ENCODE assay signal across 30 cellular contexts in the genomic region with DNA sequence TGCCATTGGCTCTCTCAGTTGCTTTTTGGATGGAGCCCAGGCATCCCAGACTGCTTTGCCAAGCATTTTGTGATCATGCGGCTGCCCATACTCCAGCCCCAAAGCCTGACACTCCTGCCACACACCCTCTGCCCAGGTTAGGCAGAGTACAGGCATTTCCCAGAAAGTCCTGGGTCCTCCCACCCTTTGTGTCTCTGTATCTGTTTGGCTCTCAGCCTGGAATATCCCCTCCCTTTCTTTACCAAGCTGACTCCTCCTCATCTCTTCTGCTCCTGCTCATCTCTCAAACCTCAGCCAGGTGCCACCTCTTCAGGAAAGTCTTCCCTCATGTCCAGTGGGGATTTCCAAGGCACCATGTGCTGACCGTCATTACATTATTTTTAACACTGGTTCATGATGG. TPM values are rescaled to one million over a fixed set of nuclear protein-coding genes. Genes with fewer than 3 reads are reported as not detected.
"Had no signal": no experiment of that assay in that cellular context is flagged by ENCODE, and none has a peak within 500 bp of the region (broad histone marks: within the 10 kb centered on the region; RNA-seq: fewer than 3 reads in every experiment).

No MANE protein-coding gene starts in this region.

- H3K4me1 ChIP-seq: pancreas, testis had no signal

- H3K27ac Mint-ChIP-seq: activated naive CD4-positive, alpha-beta T cell treated with anti-CD3 and anti-CD28 coated beads, Interleukin-2, amount 50 U/mL, for 24 hours; dendritic cell treated with granulocyte-macrophage colony-stimulating factor and Interleukin-4, amounts not matched to agents 40 ng/mL and 50 ng/mL, for 4 days; memory B cell; stimulated activated effector memory CD8-positive, alpha-beta T cell treated with anti-CD3 and anti-CD28 coated beads, Interleukin-12 subunit alpha, Interleukin-12 subunit beta, amount 100 ng/mL, for 72 hours; type B pancreatic cell had no signal

- H3K27me3 Mint-ChIP-seq: type B pancreatic cell had no signal

- DNase-seq: activated CD4-positive, alpha-beta T cell treated with anti-CD3 and anti-CD28 coated beads for 1 hour; activated CD8-positive, alpha-beta memory T cell treated with anti-CD3 and anti-CD28 coated beads for 24 hours; activated CD8-positive, alpha-beta memory T cell treated with anti-CD3 and anti-CD28 coated beads, Interleukin-2, amount 50 U/mL, for 48 hours; activated effector memory CD4-positive, alpha-beta T cell treated with Interleukin-2 at 50 U/mL for 16 hours; activated T-cell treated with anti-CD3 and anti-CD28 coated beads, Interleukin-2, amount 50 U/mL, for 48 hours; effector CD8-positive, alpha-beta T cell; foreskin melanocyte; glutamatergic neuron; hippocampal formation; islet precursor cell; left ventricle myocardium inferior; mucosa of descending colon; naive B cell; pancreas; stimulated activated CD4-positive, alpha-beta T cell treated with anti-CD3 and anti-CD28 coated beads, Interleukin-4, amount 100 ng/mL, for 24 hours; SW 1271; testis; WERI-Rb-1 had no signal

- H3K36me3 ChIP-seq: ascending aorta, left ventricle myocardium inferior, pancreas, WERI-Rb-1 had no signal

- H3K4me1 Mint-ChIP-seq: activated naive CD4-positive, alpha-beta T cell treated with anti-CD3 and anti-CD28 coated beads, Interleukin-2, amount 50 U/mL, for 24 hours; memory B cell; stimulated activated effector memory CD8-positive, alpha-beta T cell treated with anti-CD3 and anti-CD28 coated beads, Interleukin-12 subunit alpha, Interleukin-12 subunit beta, amount 100 ng/mL, for 72 hours had no signal

- H3K27me3 ChIP-seq: ascending aorta, pancreas, testis had no signal

- H3K4me3 ChIP-seq: ascending aorta, left ventricle myocardium inferior, mucosa of descending colon, pancreas, smooth muscle cell, testis had no signal

- H3K9me3 ChIP-seq: ascending aorta, left ventricle myocardium inferior, mucosa of descending colon, pancreas, testis had no signal

- H3K9me3 Mint-ChIP-seq: activated naive CD4-positive, alpha-beta T cell treated with anti-CD3 and anti-CD28 coated beads, Interleukin-2, amount 50 U/mL, for 24 hours; dendritic cell treated with granulocyte-macrophage colony-stimulating factor and Interleukin-4, amounts not matched to agents 40 ng/mL and 50 ng/mL, for 4 days; memory B cell; stimulated activated effector memory CD8-positive, alpha-beta T cell treated with anti-CD3 and anti-CD28 coated beads, Interleukin-12 subunit alpha, Interleukin-12 subunit beta, amount 100 ng/mL, for 72 hours; type B pancreatic cell had no signal

- H3K4me2 ChIP-seq: smooth muscle cell had no signal

- H3K36me3 Mint-ChIP-seq: activated naive CD4-positive, alpha-beta T cell treated with anti-CD3 and anti-CD28 coated beads, Interleukin-2, amount 50 U/mL, for 24 hours; memory B cell; naive B cell; stimulated activated effector memory CD8-positive, alpha-beta T cell treated with anti-CD3 and anti-CD28 coated beads, Interleukin-12 subunit alpha, Interleukin-12 subunit beta, amount 100 ng/mL, for 72 hours; type B pancreatic cell had no signal

- ATAC-seq: mucosa of descending colon; pancreas; sciatic nerve; stimulated activated effector memory CD8-positive, alpha-beta T cell treated with anti-CD3 and anti-CD28 coated beads, Interleukin-12 subunit alpha, Interleukin-12 subunit beta, amount 100 ng/mL, for 72 hours had no signal

- H3K27ac ChIP-seq: ascending aorta, left ventricle myocardium inferior, pancreas, testis, WERI-Rb-1 had no signal

- H3K4me3 Mint-ChIP-seq: activated naive CD4-positive, alpha-beta T cell treated with anti-CD3 and anti-CD28 coated beads, Interleukin-2, amount 50 U/mL, for 24 hours; dendritic cell treated with granulocyte-macrophage colony-stimulating factor and Interleukin-4, amounts not matched to agents 40 ng/mL and 50 ng/mL, for 4 days; memory B cell; naive B cell; stimulated activated effector memory CD8-positive, alpha-beta T cell treated with anti-CD3 and anti-CD28 coated beads, Interleukin-12 subunit alpha, Interleukin-12 subunit beta, amount 100 ng/mL, for 72 hours; type B pancreatic cell had no signal

RNA-seq across cellular contexts. Expression of a gene that starts 49.2 kb away (rescaled TPM):
- total RNA-seq: ascending aorta; chondrocyte; fibroblast of lung; mucosa of descending colon; sciatic nerve; smooth muscle cell; T-helper 2 cell treated with Interferon-gamma antibody and Interleukin-4, amounts not matched to agents 100 ng/mL and 5 ng/mL, for 36 hours had no signal
- polyA plus RNA-seq: adipose tissue, fibroblast of lung, pancreas, smooth muscle cell had no signal
